ENCODE assay signal across 1 cellular context in the genomic region with DNA sequence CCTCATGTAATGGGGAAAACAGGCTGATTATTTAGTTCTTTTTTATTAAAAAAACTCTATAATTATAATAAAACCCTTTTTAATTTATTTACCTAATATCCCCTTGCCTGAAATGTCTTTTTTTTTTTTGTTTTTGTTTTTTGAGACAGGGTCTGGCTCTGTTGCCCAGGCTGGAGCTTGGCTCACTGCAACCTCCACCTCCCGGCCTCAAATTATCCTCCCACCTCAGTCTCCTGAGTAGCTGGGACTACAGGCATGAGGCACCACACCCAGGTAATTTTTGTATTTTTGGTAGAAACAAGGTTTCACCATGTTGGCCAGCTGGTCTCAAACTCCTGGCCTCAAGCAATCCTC.
TF ChIP-seq lines count a peak whose summit lies in the region.

No MANE protein-coding gene starts in this region.

TF ChIP-seq in K562, 482 proteins besides CTCF, POLR2A, EP300 and RAD21 (continued from another document):
- TF ChIP-seq L3MBTL2 (IDR thresholded peaks at IDR 0.05) (0 out of 2 replicates have a peak, but pooled peaks have one; percentile 6), GABPA (tag; conservative IDR thresholded peaks at IDR 0.05; ENCODE audit: low read depth) (0 out of 2 replicates have a peak, but pooled peaks have one; percentile 3), RBM25 (IDR thresholded peaks at IDR 0.05; ENCODE audit: low read depth, low read length, severe bottlenecking) (peak; percentile 78), NFRKB (IDR thresholded peaks at IDR 0.05; ENCODE audit: low read depth) (0 out of 2 replicates have a peak, but pooled peaks have one; percentile 47), SMARCA5 (IDR thresholded peaks at IDR 0.05) (peak; percentile 68; the same call in 1 of the 2 replicates), ARNT (IDR thresholded peaks at IDR 0.05) (peak in 1 of 2 experiments; percentile 2; a peak in 1 of 4 replicates), ZFP1 (CRISPR knock-in tag; IDR thresholded peaks at IDR 0.05) (no peak), BCOR (IDR thresholded peaks at IDR 0.05) (peak; percentile 47), TCF7L2 (IDR thresholded peaks at IDR 0.05; ENCODE audit: low read depth, low read length) (no peak), RCOR1 (IDR thresholded peaks at IDR 0.05; ENCODE audit: borderline replicate concordance in 1 of 2, low read depth in 2 of 2, low read length in 2 of 2) (0 out of 4 replicates have a peak, but pooled peaks of 1 of the 2 experiments have one; percentile 2), ASH1L (IDR thresholded peaks at IDR 0.05; ENCODE audit: borderline replicate concordance, low read depth, partially characterized antibody) (no peak), VEZF1 (CRISPR knock-in tag; IDR thresholded peaks at IDR 0.05) (no peak), ZNF121 (CRISPR knock-in tag; conservative IDR thresholded peaks at IDR 0.05) (peak; percentile 95), ZMIZ1 (IDR thresholded peaks at IDR 0.05; ENCODE audit: low read depth in 2 of 2, low read length in 2 of 2) (no peak), NCOA6 (IDR thresholded peaks at IDR 0.05) (0 out of 2 replicates have a peak, but pooled peaks have one; percentile 10), HNRNPLL (IDR thresholded peaks at IDR 0.05; ENCODE audit: low read depth, low read length, poor library complexity, severe bottlenecking) (no peak)
TF ChIP-seq in K562: peak in this region for 13.
